ENCODE assay signal across 10 cellular contexts in genomic region chr12:68180792-68181744, GRCh38. TPM values are rescaled to one million over a fixed set of nuclear protein-coding genes. Genes with fewer than 3 reads are reported as not detected.
DNase-seq lines count a peak whose midpoint lies in the region; ATAC-seq, FAIRE-seq and TF ChIP-seq lines count a peak whose summit lies in the region.
"Had no signal": no experiment of that assay in that cellular context is flagged by ENCODE, and none has a peak within 500 bp of the region (broad histone marks: within the 10 kb centered on the region; RNA-seq: fewer than 3 reads in every experiment).

No MANE protein-coding gene starts in this region.

- H3K27me3 ChIP-seq in CD8-positive, alpha-beta memory T cell (ENCODE audit: insufficient read depth, low read length, poor library complexity, severe bottlenecking): no peaks in the 10 kb centered on the region

- H3K4me1 Mint-ChIP-seq in CD8-positive, alpha-beta memory T cell: peaks cover 33 to 53% (median 47%) of the 10 kb centered on the region in 3 donors

- H3K27me3 Mint-ChIP-seq in CD8-positive, alpha-beta memory T cell: no peaks in the 10 kb centered on the region

- peaks cover 49% of the 10 kb centered on the region for H3K4me1 ChIP-seq in CD8-positive, alpha-beta memory T cell (ENCODE audit: insufficient read depth, low read length)

- H3K9me3 ChIP-seq in CD8-positive, alpha-beta memory T cell (ENCODE audit: low read length): no peaks in the 10 kb centered on the region

- H3K27ac ChIP-seq in CD8-positive, alpha-beta memory T cell (ENCODE audit: low read depth, low read length): no peak overlapping the region

- TF ChIP-seq CTCF in epithelial cell of esophagus (IDR thresholded peaks at IDR 0.05; ENCODE audit: insufficient read depth, low read depth, low read length, missing control alignments): no peak

- no peak for FAIRE-seq in frontal cortex (lab: Jason Lieb, UNC)

- peak overlapping the region in 5 of 7 donors; percentile 1 to 49 (median 20) for H3K4me3 Mint-ChIP-seq in CD8-positive, alpha-beta memory T cell

- H3K9me3 Mint-ChIP-seq in CD8-positive, alpha-beta memory T cell: no peaks in the 10 kb centered on the region

- peak; percentile 69 for ATAC-seq in GM21381 (IDR thresholded peaks at IDR 0.05; ENCODE audit: unreplicated experiment)
- ATAC-seq in GM18519 (IDR thresholded peaks at IDR 0.05; ENCODE audit: low FRiP score, unreplicated experiment): no peak

- no peaks in the 10 kb centered on the region for H3K36me3 Mint-ChIP-seq in CD8-positive, alpha-beta memory T cell

- CTCF ChIA-PET in CD8-positive, alpha-beta memory T cell (lab: Charles Lee): interaction anchor here (1.2 to 2.2 kb wide), 4 partner anchors 9 to 140 kb away, joined by 5 to 7 read pairs (median 6); no protein-coding TSS in a partner anchor

- peak overlapping the region; percentile 6 to 91 (median 52) for H3K27ac Mint-ChIP-seq in CD8-positive, alpha-beta memory T cell

- no peak overlapping the region for H3K4me3 ChIP-seq in CD8-positive, alpha-beta memory T cell (ENCODE audit: low read length)
- no peak overlapping the region for H3K4me3 ChIP-seq in epithelial cell of esophagus (ENCODE audit: low read length)

- peak in 3 of 5 donors; percentile 52 to 58 (median 56) for DNase-seq in CD8-positive, alpha-beta memory T cell
- DNase-seq in NCI-H774 (lab: John Stamatoyannopoulos, UW) (peak; percentile 14), epithelial cell of esophagus (ENCODE audit: low read depth) (peak; percentile 50), ecto neural progenitor cell (ENCODE audit: low spot score) (no peak), cerebellar cortex (ENCODE audit: low spot score) (no peak), frontal cortex (ENCODE audit: low spot score in 2 of 2) (no peak)
- DNase-seq: NCI-H82 had no signal

- no peaks in the 10 kb centered on the region for H3K36me3 ChIP-seq in CD8-positive, alpha-beta memory T cell (ENCODE audit: insufficient read depth, low read length)

- POLR2A ChIA-PET in CD8-positive, alpha-beta memory T cell (lab: Charles Lee): interaction anchor here (0.8 to 1.9 kb wide), 2 partner anchors 12 to 17 kb away, joined by 4 to 5 read pairs; no protein-coding TSS in a partner anchor

RNA-seq across cellular contexts. Expression of gene IFNG, which starts 21.5 kb away (rescaled TPM):
- total RNA-seq in CD8-positive, alpha-beta memory T cell: 100 to 1,000 TPM; 408 to 427 TPM
- polyA plus RNA-seq in CD8-positive, alpha-beta memory T cell: 7.3 TPM
- total RNA-seq in frontal cortex: not detected
- total RNA-seq: dermis microvascular lymphatic vessel endothelial cell had no signal

RNA-seq across cellular contexts. Expression of gene IL26, which starts 44.5 kb away (rescaled TPM):
- under 1 TPM; 0.88 to 1.00 TPM for total RNA-seq in CD8-positive, alpha-beta memory T cell
- polyA plus RNA-seq in CD8-positive, alpha-beta memory T cell: 0.28 TPM
- total RNA-seq in frontal cortex: not detected
- total RNA-seq: dermis microvascular lymphatic vessel endothelial cell had no signal

Comparison
In these comparisons a context has a peak if more than half of its experiments do, and no peak if none do; other contexts are left out.
1. DNase-seq: peak in CD8-positive, alpha-beta memory T cell (3 of 5), NCI-H774 (single experiment) and epithelial cell of esophagus (single experiment); none in ecto neural progenitor cell (single experiment), cerebellar cortex (single experiment) and frontal cortex (0 of 2).
2. RNA of gene IFNG, which starts 21.5 kb away (total RNA-seq): 408 to 427 TPM in CD8-positive, alpha-beta memory T cell; not detected in frontal cortex (single experiment); every median in the first group is over 100 times any median in the second.